ENCODE assay signal across 24 cellular contexts in genomic region chr4:40417941-40418340, GRCh38.
"Had no signal": no experiment of that assay in that cellular context is flagged by ENCODE, and none has a peak within 500 bp of the region (broad histone marks: within the 10 kb centered on the region; RNA-seq: fewer than 3 reads in every experiment).

No MANE protein-coding gene starts in this region.

- FAIRE-seq: astrocyte had no signal

- DNase-seq: activated CD4-positive, alpha-beta T cell treated with anti-CD3 and anti-CD28 coated beads, Interleukin-2, amount 10 ng/mL, durations not matched to agents 7 days and 5 days; activated CD8-positive, alpha-beta memory T cell treated with anti-CD3 and anti-CD28 coated beads for 24 hours; activated CD8-positive, alpha-beta memory T cell treated with anti-CD3 and anti-CD28 coated beads, Interleukin-2, amount 50 U/mL, for 48 hours; activated effector memory CD4-positive, alpha-beta T cell treated with Interleukin-2 at 50 U/mL for 16 hours; activated T-cell treated with anti-CD3 and anti-CD28 coated beads, Interleukin-2, amount 50 U/mL, for 48 hours; cerebellar nuclear complex; effector CD4-positive, alpha-beta T cell; esophagus squamous epithelium; left cardiac atrium; nucleus accumbens; posterior cingulate gyrus; retina; stimulated activated CD4-positive, alpha-beta T cell treated with anti-CD3 and anti-CD28 coated beads, Interleukin-12 subunit alpha, Interleukin-12 subunit beta, amount 100 ng/mL, for 4 hours; stimulated activated CD4-positive, alpha-beta T cell treated with anti-CD3 and anti-CD28 coated beads, Interleukin-1b, Interleukin-23, amount 100 ng/mL, for 48 hours; stimulated activated CD8-positive, alpha-beta memory T cell treated with anti-CD3 and anti-CD28 coated beads, Interleukin-4, amount 100 ng/mL, for 48 hours; stimulated activated naive CD4-positive, alpha-beta T cell treated with Interleukin-2 at 50 U/mL for 16 hours; substantia nigra; T-cell had no signal

- H3K27me3 ChIP-seq: esophagus squamous epithelium, tibial nerve, vagina had no signal

- H3K4me1 ChIP-seq: tibial nerve, vagina had no signal

- ATAC-seq: activated CD4-positive, CD25-positive, alpha-beta regulatory T cell treated with anti-CD3 and anti-CD28 coated beads, Interleukin-2, amount 50 U/mL, for 24 hours; left cardiac atrium; natural killer cell treated with Interleukin-12 subunit alpha and Interleukin-12 subunit beta and Interleukin-15 and Interleukin-18, amount 100 ng/mL, for 72 hours; T-cell had no signal

- H3K4me3 ChIP-seq: esophagus squamous epithelium, lung, tibial nerve, vagina had no signal

- H3K9me3 ChIP-seq: esophagus squamous epithelium, tibial nerve, vagina had no signal

- H3K36me3 ChIP-seq: tibial nerve, vagina had no signal

- H3K27ac ChIP-seq: tibial nerve, vagina had no signal
